10 cellular contexts compared by ENCODE assay signal in the genomic region with DNA sequence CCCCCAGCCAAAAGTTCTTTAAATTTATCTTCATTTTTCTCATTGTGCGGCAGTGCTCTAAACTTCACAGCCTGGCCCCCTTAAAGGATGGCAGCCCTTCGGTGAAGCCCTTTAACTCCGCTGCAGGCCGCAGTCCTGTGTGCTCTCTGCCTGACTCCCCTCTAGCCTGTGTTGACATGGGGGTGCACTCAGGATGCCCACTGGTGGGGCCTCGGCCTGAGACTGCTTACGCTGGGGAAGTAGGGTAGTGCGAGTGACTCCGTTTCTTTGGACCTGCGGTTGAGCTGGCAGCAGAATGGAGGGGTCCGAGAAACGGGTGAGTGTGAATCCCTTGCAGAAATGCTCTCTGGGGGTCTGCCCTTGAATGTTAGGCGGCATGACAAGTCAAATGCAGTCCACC. TPM values are rescaled to one million over a fixed set of nuclear protein-coding genes. Genes with fewer than 3 reads are reported as not detected.
DNase-seq lines count a peak whose midpoint lies in the region; ATAC-seq and TF ChIP-seq lines count a peak whose summit lies in the region.
"Had no signal": no experiment of that assay in that cellular context is flagged by ENCODE, and none has a peak within 500 bp of the region (broad histone marks: within the 10 kb centered on the region; RNA-seq: fewer than 3 reads in every experiment).

No MANE protein-coding gene starts in this region.

- peaks cover 5% of the 10 kb centered on the region for H3K36me3 Mint-ChIP-seq in MCF 10A (ENCODE audit: insufficient read depth, unreplicated experiment)
- H3K36me3 Mint-ChIP-seq in type B pancreatic cell: peaks cover 14% of the 10 kb centered on the region

- CTCF ChIA-PET in MCF 10A (lab: Yijun Ruan, JAX): interaction anchor here (0.5 kb wide), 1 partner anchor 1277 kb away, joined by 4 read pairs; no protein-coding TSS in a partner anchor

- intact Hi-C loops in MCF 10A (cut with micrococcal nuclease): no loop called here
- intact Hi-C loops in breast epithelium (cut with DNase I; ENCODE audit: low total_unique reads): no loop called here

- H3K27me3 ChIP-seq in breast epithelium (no peaks in the 10 kb centered on the region), adipocyte (replicated peaks; ENCODE audit: control insufficient read depth, insufficient read depth, low read length) (no peaks in the 10 kb centered on the region), WERI-Rb-1 (ENCODE audit: insufficient read depth, low read depth, severe bottlenecking) (no peaks in the 10 kb centered on the region)
- H3K27me3 ChIP-seq: BLaER1 had no signal

- no peak for TF ChIP-seq POLR2A in breast epithelium (IDR thresholded peaks at IDR 0.05)

- H3K4me1 Mint-ChIP-seq in MCF 10A (ENCODE audit: insufficient read depth, unreplicated experiment) (peaks cover 45% of the 10 kb centered on the region), type B pancreatic cell (ENCODE audit: unreplicated experiment) (peaks cover 52% of the 10 kb centered on the region)

- no peak for TF ChIP-seq CTCF in MCF 10A (IDR thresholded peaks at IDR 0.05; ENCODE audit: unreplicated experiment)
- TF ChIP-seq CTCF in breast epithelium (IDR thresholded peaks at IDR 0.05): no peak
- TF ChIP-seq CTCF in type B pancreatic cell (conservative IDR thresholded peaks at IDR 0.05): no peak
- no peak for TF ChIP-seq CTCF in omental fat pad (IDR thresholded peaks at IDR 0.05)
- TF ChIP-seq CTCF in WERI-Rb-1 (IDR thresholded peaks at IDR 0.05; ENCODE audit: low read depth, low read length): no peak

- H3K9me3 ChIP-seq in breast epithelium (no peaks in the 10 kb centered on the region), adipocyte (ENCODE audit: control insufficient read depth, low read length) (no peaks in the 10 kb centered on the region), mesodermal cell (ENCODE audit: control insufficient read depth, low read length) (no peaks in the 10 kb centered on the region), WERI-Rb-1 (ENCODE audit: severe bottlenecking) (no peaks in the 10 kb centered on the region)

- H3K4me3 Mint-ChIP-seq in MCF 10A (ENCODE audit: unreplicated experiment) (peak overlapping the region; percentile 36), type B pancreatic cell (no peak overlapping the region)

- peak overlapping the region; percentile 59 for H3K27ac Mint-ChIP-seq in MCF 10A (ENCODE audit: low read depth, unreplicated experiment)
- peak overlapping the region; percentile 81 for H3K27ac Mint-ChIP-seq in type B pancreatic cell

- H3K27me3 Mint-ChIP-seq in MCF 10A (ENCODE audit: insufficient read depth, unreplicated experiment): no peaks in the 10 kb centered on the region
- H3K27me3 Mint-ChIP-seq in type B pancreatic cell: no peaks in the 10 kb centered on the region

- no peaks in the 10 kb centered on the region for H3K9me3 Mint-ChIP-seq in MCF 10A (ENCODE audit: unreplicated experiment)
- no peaks in the 10 kb centered on the region for H3K9me3 Mint-ChIP-seq in type B pancreatic cell

- POLR2A ChIA-PET in MCF 10A (lab: Yijun Ruan, JAX): interaction anchor here (1.0 to 1.4 kb wide), 3 partner anchors 11 to 1048 kb away, joined by 3 read pairs; partner anchors contain the start of gene PTPRM

- H3K9ac ChIP-seq in adipocyte (ENCODE audit: low read length): peak overlapping the region; percentile 6
- H3K9ac ChIP-seq: BLaER1, KMS-11 had no signal

- DNase-seq in MCF 10A (ENCODE audit: unreplicated experiment) (no peak), breast epithelium (ENCODE audit: low spot score in 2 of 2) (no peak), adipocyte (ENCODE audit: low read depth) (no peak), type B pancreatic cell (ENCODE audit: extremely low spot score, unreplicated experiment) (no peak), omental fat pad (ENCODE audit: low spot score) (no peak), inferior parietal cortex (ENCODE audit: extremely low spot score) (no peak), WERI-Rb-1 (no peak)

- no peaks in the 10 kb centered on the region for H3K36me3 ChIP-seq in breast epithelium
- no peaks in the 10 kb centered on the region for H3K36me3 ChIP-seq in adipocyte (ENCODE audit: control insufficient read depth, insufficient read depth, low read length, severe bottlenecking)
- H3K36me3 ChIP-seq in mesodermal cell (ENCODE audit: control insufficient read depth, insufficient read depth, low read length): peaks cover 42% of the 10 kb centered on the region
- H3K36me3 ChIP-seq in WERI-Rb-1: peaks cover 17% of the 10 kb centered on the region

- H3K4me1 ChIP-seq in breast epithelium (peaks cover 7 to 18% of the 10 kb centered on the region in 2 donors), adipocyte (ENCODE audit: control insufficient read depth, insufficient read depth, low read length) (peaks cover 33% of the 10 kb centered on the region), mesodermal cell (ENCODE audit: control insufficient read depth, insufficient read depth, low read length, poor library complexity, severe bottlenecking) (peaks cover 23% of the 10 kb centered on the region)

- no TSS peak for BruUV-seq in MCF 10A (replicated peaks; lab: Mats Ljungman, UMichigan)

- no peak overlapping the region for H3K27ac ChIP-seq in breast epithelium
- H3K27ac ChIP-seq in mesodermal cell (ENCODE audit: low read depth, low read length, severe bottlenecking): peak overlapping the region; percentile 43
- H3K27ac ChIP-seq in WERI-Rb-1: no peak overlapping the region; the same call in 1 of the 2 replicates
- H3K27ac ChIP-seq: BLaER1, KMS-11 had no signal

- ATAC-seq in omental fat pad (ENCODE audit: low FRiP score): no peak

- 84 to 93% methylated on average over 12 of the region's 12 CpGs for WGBS in mesodermal cell (ENCODE audit: insufficient coverage in 2 of 2), 2 experiments

- H3K4me3 ChIP-seq in breast epithelium (no peak overlapping the region), adipocyte (ENCODE audit: low read length) (no peak overlapping the region), mesodermal cell (ENCODE audit: extremely low read depth, insufficient read depth, low read length, poor library complexity, severe bottlenecking) (no peak overlapping the region), WERI-Rb-1 (ENCODE audit: low read depth, low read length) (no peak overlapping the region)
- H3K4me3 ChIP-seq: BLaER1 had no signal

RNA-seq across cellular contexts. Expression of gene RAB12, which starts 5.6 kb away (rescaled TPM):
- total RNA-seq in MCF 10A (2022) (27.8 and 28.4 TPM in 2 replicates), breast epithelium (10 to 100 TPM; 46.5 to 64.0 (median 55.0) TPM), type B pancreatic cell (ENCODE audit: low replicate concordance) (25.2 and 28.9 TPM in 2 replicates), omental fat pad (10 to 100 TPM; 32.4 to 74.7 (median 41.3) TPM)
- polyA plus RNA-seq in mesodermal cell (2013, experiment 1 of 2): 37.0 TPM
- polyA plus RNA-seq in mesodermal cell (2013, experiment 2 of 2): 38.3 TPM
